In the genomic region with DNA sequence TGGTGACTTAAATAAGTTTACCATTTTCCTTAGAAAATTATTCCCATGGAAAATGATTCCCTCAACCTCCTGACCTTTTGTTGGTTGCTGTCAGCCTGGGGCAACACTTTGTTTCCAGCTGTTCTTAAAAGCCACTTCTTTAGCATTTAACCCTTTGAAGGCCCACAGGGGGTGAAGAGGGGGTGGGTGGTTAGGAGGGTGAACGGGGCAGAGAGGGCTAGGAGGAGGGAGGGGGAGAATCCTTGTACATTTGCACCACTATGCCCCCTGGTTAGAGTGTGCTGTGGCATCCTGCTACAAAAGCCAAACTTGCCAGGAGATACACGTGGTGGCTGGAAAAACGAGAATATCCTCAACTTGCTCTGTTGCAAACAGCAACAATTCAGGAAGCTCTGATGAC, we compare ENCODE assay signal across 20 cellular contexts.
A peak's percentile ranks its signal among the peaks of the same experiment; 100 is the strongest.
DNase-seq lines count a peak whose midpoint lies in the region; ATAC-seq, FAIRE-seq and TF ChIP-seq lines count a peak whose summit lies in the region.
"Had no signal": no experiment of that assay in that cellular context is flagged by ENCODE, and none has a peak within 500 bp of the region (broad histone marks: within the 10 kb centered on the region; RNA-seq: fewer than 3 reads in every experiment).

No MANE protein-coding gene starts in this region.

- H3K4me2 ChIP-seq in H1 (ENCODE audit: insufficient read depth in 1 of 2, low read depth in 2 of 2, low read length in 2 of 2) (peak overlapping the region; percentile 60 to 85), HepG2 (ENCODE audit: low read depth, low read length) (no peak overlapping the region)

- DNase-seq in H1 (ENCODE audit: low read depth in 1 of 2, low spot score in 2 of 2), result peak in 1 of 2 experiments; percentile 69
- DNase-seq in sigmoid colon, result peak; percentile 4
- no peak for DNase-seq in HepG2 (ENCODE audit: low spot score)
- no peak for DNase-seq in stimulated activated naive CD4-positive, alpha-beta T cell (lab: John Stamatoyannopoulos, UW)
- DNase-seq in colonic mucosa, result no peak
- DNase-seq: ACHN, DMS79, HCEC 1CT, NCI-H1105 treated with DMSO at 0.1 percent for 48 hours, NCI-H2029, NCI-H2171 treated with DMSO at 0.1 percent for 48 hours, NCI-H446 treated with DMSO at 0.1 percent for 48 hours, NCI-H69, Right ventricle myocardium superior had no signal

- in situ Hi-C loops in HepG2 (cut with HindIII; ENCODE audit: extremely low pct_ligation_motif_present, low pct_unique_long_range_greater_than_20kb), result no loop called here

- H3K9me3 ChIP-seq in HUES6 (ENCODE audit: control insufficient read depth, insufficient read depth, low read depth, low read length) (no peaks in the 10 kb centered on the region), H1 (ENCODE audit: insufficient read depth in 2 of 2, low read depth in 1 of 2, low read length in 1 of 2) (no peaks in the 10 kb centered on the region), iPS-20b (ENCODE audit: insufficient read depth, low read depth, low read length) (no peaks in the 10 kb centered on the region), sigmoid colon (no peaks in the 10 kb centered on the region), HepG2 (ENCODE audit: low read length) (no peaks in the 10 kb centered on the region), colonic mucosa (no peaks in the 10 kb centered on the region)

- 0 out of 2 replicates have a peak overlapping the region, but pooled peaks have one; percentile 28 for H2BK20ac ChIP-seq in H1 (ENCODE audit: low read length)

- TF ChIP-seq RAD21 in H1 (IDR thresholded peaks at IDR 0.05 in 1 of 2, conservative IDR thresholded peaks at IDR 0.05 in 1 of 2; ENCODE audit: low read depth in 2 of 2, low read length in 2 of 2), result peak in 1 of 2 experiments; percentile 12; a peak in 1 of 4 replicates
- no peak for TF ChIP-seq RAD21 in HepG2 (CRISPR knock-in tag; IDR thresholded peaks at IDR 0.05)

- no peaks in the 10 kb centered on the region for H3K79me1 ChIP-seq in H1 (ENCODE audit: low read depth, low read length)

- H4K20me1 ChIP-seq in H1 (replicated peaks in 1 of 2; ENCODE audit: control insufficient read depth in 1 of 2, insufficient read depth in 2 of 2, low read length in 2 of 2), result no peaks in the 10 kb centered on the region
- H4K20me1 ChIP-seq in HepG2 (ENCODE audit: insufficient read depth, low read length), result no peaks in the 10 kb centered on the region

- no TSS peak for BruUV-seq in HepG2 (replicated peaks; lab: Mats Ljungman, UMichigan)

- TF ChIP-seq EP300 in H1 (IDR thresholded peaks at IDR 0.05; ENCODE audit: borderline replicate concordance in 1 of 2, low read depth in 2 of 2, low read length in 2 of 2), result peak in 1 of 2 experiments; percentile 50; a peak in 1 of 3 replicates
- no peak for TF ChIP-seq EP300 in sigmoid colon (IDR thresholded peaks at IDR 0.05)
- TF ChIP-seq EP300 in HepG2 (IDR thresholded peaks at IDR 0.05; ENCODE audit: low read depth in 2 of 2, low read length in 2 of 2), result no peak
- no peak for TF ChIP-seq EP300 in HepG2 (CRISPR knock-in tag; IDR thresholded peaks at IDR 0.05; ENCODE audit: borderline replicate concordance)

- no peak overlapping the region for H2BK12ac ChIP-seq in H1 (ENCODE audit: low read depth, low read length)

- H2BK120ac ChIP-seq in H1 (replicated peaks; ENCODE audit: low read depth, low read length), result no peak overlapping the region

- H3K36me3 ChIP-seq in HUES6 (ENCODE audit: control insufficient read depth, insufficient read depth, low read length) (no peaks in the 10 kb centered on the region), H1 (ENCODE audit: control insufficient read depth in 2 of 4, insufficient read depth in 4 of 4, low read length in 3 of 4) (no peaks in the 10 kb centered on the region), iPS-20b (ENCODE audit: insufficient read depth, low read depth, low read length) (no peaks in the 10 kb centered on the region), sigmoid colon (no peaks in the 10 kb centered on the region), HepG2 (replicated peaks in 1 of 2; ENCODE audit: control insufficient read depth in 1 of 2, insufficient read depth in 2 of 2, low read length in 2 of 2) (no peaks in the 10 kb centered on the region), colonic mucosa (no peaks in the 10 kb centered on the region)

- no peak overlapping the region for H4K91ac ChIP-seq in H1 (replicated peaks; ENCODE audit: insufficient read length, low read length)

- H3K23ac ChIP-seq in H1 (ENCODE audit: insufficient read length), result no peak overlapping the region

- H3K4ac ChIP-seq in H1 (replicated peaks; ENCODE audit: insufficient read length, low read depth, low read length), result no peak overlapping the region

- H3K18ac ChIP-seq in H1 (ENCODE audit: extremely low read depth, low read length), result peak overlapping the region; percentile 15; the same call in 1 of the 2 replicates

- H2BK15ac ChIP-seq in H1 (ENCODE audit: low read length), result no peak overlapping the region

- H3K4me3 ChIP-seq in HUES6 (ENCODE audit: low read depth, low read length) (peak overlapping the region; percentile 11; the same call in 1 of the 2 replicates), H1 (ENCODE audit: extremely low read depth in 1 of 4, insufficient read depth in 2 of 4, low read depth in 3 of 4, low read length in 4 of 4) (peak overlapping the region in 1 of 4 experiments; percentile 25; a peak in 1 of 8 replicates), iPS-20b (ENCODE audit: low read length) (peak overlapping the region; percentile 30; the same call in 1 of the 2 replicates), sigmoid colon (no peak overlapping the region), HepG2 (replicated peaks in 1 of 3; ENCODE audit: insufficient read depth in 1 of 3, low read depth in 2 of 3, low read length in 3 of 3) (no peak overlapping the region), colonic mucosa (no peak overlapping the region)
- H3K4me3 ChIP-seq: K562, SK-N-MC had no signal

- peaks cover 79% of the 10 kb centered on the region for H3K27me3 ChIP-seq in HUES6 (ENCODE audit: control insufficient read depth, insufficient read depth, low read length)
- H3K27me3 ChIP-seq in H1 (replicated peaks in 1 of 4; ENCODE audit: control insufficient read depth in 3 of 4, extremely low read depth in 1 of 4, insufficient read depth in 3 of 4, low read length in 3 of 4), result peaks cover 10 to 48% (median 42%) of the 10 kb centered on the region in 4 experiments; a peak in 6 of 7 replicates
- H3K27me3 ChIP-seq in iPS-20b (ENCODE audit: insufficient read depth, low read length), result peaks cover 83% of the 10 kb centered on the region
- H3K27me3 ChIP-seq in sigmoid colon, result no peaks in the 10 kb centered on the region
- H3K27me3 ChIP-seq in HepG2 (ENCODE audit: control insufficient read depth in 1 of 2, insufficient read depth in 2 of 2, low read length in 2 of 2), result peaks cover 0 to 30% of the 10 kb centered on the region in 2 experiments; a peak in 4 of 5 replicates
- H3K27me3 ChIP-seq in colonic mucosa, result no peaks in the 10 kb centered on the region

- H2AK5ac ChIP-seq in H1 (ENCODE audit: low read depth, low read length), result peak overlapping the region; percentile 65; the same call in 1 of the 2 replicates

- CTCF ChIA-PET in H1 (lab: Charles Lee; ENCODE audit: partially characterized antibody) (interaction anchor here (0.7 to 2.0 kb wide), 10 partner anchors 10 to 758 kb away, joined by 3 to 8 read pairs (median 3); a partner anchor contains a TSS), HepG2 (lab: Yijun Ruan, JAX; ENCODE audit: low intra/inter-chr PET ratio, low total read pairs) (no interaction called here)

- POLR2A ChIA-PET in H1 (lab: Charles Lee; ENCODE audit: partially characterized antibody) (interaction anchor here (1.3 kb wide), 1 partner anchor 28 kb away, joined by 7 read pairs; no protein-coding TSS in a partner anchor), HepG2 (lab: Yijun Ruan, JAX) (no interaction called here)

- H3K56ac ChIP-seq in H1 (replicated peaks; ENCODE audit: insufficient read length, low read depth, low read length), result no peak overlapping the region

- no peak for ATAC-seq in HepG2

- no peak overlapping the region for H4K8ac ChIP-seq in H1 (ENCODE audit: extremely low read depth, insufficient read depth, low read length)

- no peak overlapping the region for H4K5ac ChIP-seq in H1 (ENCODE audit: insufficient read length, low read depth, low read length)

- H2BK5ac ChIP-seq in H1 (ENCODE audit: low read depth, low read length), result no peak overlapping the region

- TF ChIP-seq CTCF in H1 (IDR thresholded peaks at IDR 0.05; ENCODE audit: control extremely low read depth in 1 of 3, insufficient read depth in 1 of 3, low read depth in 1 of 3, low read length in 3 of 3), result no peak
- TF ChIP-seq CTCF in sigmoid colon (IDR thresholded peaks at IDR 0.05), result no peak
- TF ChIP-seq CTCF in HepG2 (CRISPR knock-in tag; IDR thresholded peaks at IDR 0.05), result no peak
- no peak for TF ChIP-seq CTCF in colonic mucosa (IDR thresholded peaks at IDR 0.05)

- H3K9ac ChIP-seq in HUES6 (ENCODE audit: low read length) (no peak overlapping the region), H1 (replicated peaks in 1 of 4; ENCODE audit: extremely low read depth in 1 of 4, low read depth in 3 of 4, low read length in 3 of 4) (no peak overlapping the region), iPS-20b (ENCODE audit: low read depth, low read length) (no peak overlapping the region), HepG2 (ENCODE audit: insufficient read depth, low read depth, low read length) (no peak overlapping the region), colonic mucosa (ENCODE audit: low read depth in 2 of 2, low read length in 2 of 2) (no peak overlapping the region)

- no peak overlapping the region for H3K27ac ChIP-seq in HUES6 (ENCODE audit: low read depth, low read length)
- H3K27ac ChIP-seq in H1 (ENCODE audit: low read depth, low read length), result no peak overlapping the region
- H3K27ac ChIP-seq in iPS-20b (ENCODE audit: low read length), result no peak overlapping the region
- no peak overlapping the region for H3K27ac ChIP-seq in sigmoid colon
- H3K27ac ChIP-seq in HepG2 (ENCODE audit: extremely low read length, insufficient read depth, low read length), result no peak overlapping the region
- no peak overlapping the region for H3K27ac ChIP-seq in colonic mucosa
- H3K27ac ChIP-seq: C4-2B, SK-N-MC had no signal

- H2AFZ ChIP-seq in H1 (ENCODE audit: low read length) (no peak overlapping the region), HepG2 (ENCODE audit: low read length) (no peak overlapping the region)

- peaks cover 48% of the 10 kb centered on the region for H3K4me1 ChIP-seq in HUES6 (ENCODE audit: control insufficient read depth, insufficient read depth, low read length)
- peaks cover 4 to 24% (median 20%) of the 10 kb centered on the region in 4 experiments for H3K4me1 ChIP-seq in H1 (replicated peaks in 1 of 4; ENCODE audit: control insufficient read depth in 3 of 4, insufficient read depth in 4 of 4, low read length in 3 of 4)
- peaks cover 42% of the 10 kb centered on the region for H3K4me1 ChIP-seq in iPS-20b (ENCODE audit: insufficient read depth, low read length)
- H3K4me1 ChIP-seq in sigmoid colon, result peaks cover 0 to 39% (median 27%) of the 10 kb centered on the region in 4 donors
- no peaks in the 10 kb centered on the region for H3K4me1 ChIP-seq in HepG2 (ENCODE audit: insufficient read depth, low read length)
- H3K4me1 ChIP-seq in colonic mucosa, result no peaks in the 10 kb centered on the region

- H3K79me2 ChIP-seq in H1 (ENCODE audit: control insufficient read depth in 1 of 2, insufficient read depth in 2 of 2, low read length in 2 of 2), result no peaks in the 10 kb centered on the region
- no peaks in the 10 kb centered on the region for H3K79me2 ChIP-seq in HepG2 (ENCODE audit: insufficient read depth, low read length)

- peaks cover 4% of the 10 kb centered on the region; the same call in 1 of the 2 replicates for H3K23me2 ChIP-seq in H1 (ENCODE audit: low read depth, low read length)

- FAIRE-seq in H1 (lab: Jason Lieb, UNC) (peak; percentile 62), HepG2 (lab: Jason Lieb, UNC) (no peak)
- FAIRE-seq: K562, RCC 7860 had no signal

- intact Hi-C loops in sigmoid colon (cut with DNase I) (no loop called here), HepG2 (cut with micrococcal nuclease; ENCODE audit: unreplicated experiment) (no loop called here), colonic mucosa (cut with DNase I) (no loop called here)

- TF ChIP-seq POLR2A in H1 (IDR thresholded peaks at IDR 0.05; ENCODE audit: control extremely low read depth in 1 of 2, low read depth in 2 of 2, low read length in 2 of 2), result no peak
- no peak for TF ChIP-seq POLR2A in sigmoid colon (IDR thresholded peaks at IDR 0.05)
- no peak for TF ChIP-seq POLR2A in HepG2 (IDR thresholded peaks at IDR 0.05; ENCODE audit: insufficient read depth in 1 of 2, low read depth in 2 of 2, low read length in 2 of 2)

- 6% methylated on average over 3 of the region's 3 CpGs; no CpG with 5 or more reads in 1 of the 2 experiments for WGBS in H1 (ENCODE audit: extremely low coverage in 1 of 2, insufficient coverage in 1 of 2, insufficient read length in 1 of 2, insufficient replicate concordance in 2 of 2, low coverage in 1 of 2, low lambda C conversion rate in 2 of 2, missing lambda C conversion rate in 1 of 2), 2 experiments
- 27 to 29% methylated on average over 3 of the region's 3 CpGs for WGBS in sigmoid colon, 2 donors
- WGBS in HepG2 (ENCODE audit: low lambda C conversion rate), result 0% methylated on average over 3 of the region's 3 CpGs

- H3K14ac ChIP-seq in H1 (ENCODE audit: insufficient read length), result no peak overlapping the region

Comparison
In these comparisons a context has a peak if more than half of its experiments do, and no peak if none do; other contexts are left out.
1. H3K4me3 ChIP-seq: peak in HUES6 (single experiment) and iPS-20b (single experiment); none in sigmoid colon (0 of 4), HepG2 (0 of 3) and colonic mucosa (single experiment).